8 cellular contexts compared by ENCODE assay signal in the genomic region with DNA sequence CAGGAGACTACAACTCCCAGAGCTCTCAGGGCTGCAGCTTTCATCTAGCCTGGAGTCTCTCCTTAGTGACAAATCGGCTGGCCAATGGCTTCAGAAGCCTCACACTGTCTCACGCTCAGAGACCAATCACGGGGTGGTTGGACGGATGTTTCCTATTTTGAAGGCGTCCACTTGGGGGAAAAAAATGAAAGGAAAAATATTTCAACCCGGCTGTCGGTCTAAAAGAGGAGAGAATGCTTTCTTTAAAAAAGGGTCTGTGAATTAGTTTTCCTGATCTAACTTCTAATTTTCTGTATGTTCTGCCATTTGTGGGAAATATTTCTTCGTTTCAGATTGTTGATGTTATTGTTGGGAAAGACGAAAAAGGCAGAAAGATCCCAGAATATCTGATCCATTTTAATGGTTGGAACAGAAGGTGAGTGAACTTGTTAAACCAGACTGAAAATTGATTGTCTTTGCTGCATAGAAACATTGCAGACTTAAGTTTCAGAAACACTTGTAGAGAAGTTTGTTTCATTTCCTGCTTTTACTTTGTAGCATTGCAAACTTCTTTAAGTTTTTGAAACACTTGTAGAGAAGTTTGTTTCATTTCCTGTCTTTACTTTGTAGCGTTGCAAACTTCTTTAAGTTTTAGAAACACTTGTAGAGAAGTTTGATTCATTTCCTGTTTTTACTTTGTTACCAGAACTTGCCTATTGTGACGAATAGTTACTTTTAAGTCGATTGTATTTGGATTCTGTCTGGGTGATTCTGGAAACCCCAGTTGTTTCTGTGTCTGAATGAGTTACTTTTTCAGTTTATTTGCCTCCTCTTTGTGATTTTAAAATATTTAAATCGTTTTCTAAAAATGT. TPM values are rescaled to one million over a fixed set of nuclear protein-coding genes. Genes with fewer than 3 reads are reported as not detected.
DNase-seq lines count a peak whose midpoint lies in the region; ATAC-seq and TF ChIP-seq lines count a peak whose summit lies in the region.

No MANE protein-coding gene starts in this region.

- no peaks in the 10 kb centered on the region for H3K27me3 ChIP-seq in HAP-1 (ENCODE audit: low read depth)
- H3K27me3 ChIP-seq in Loucy (ENCODE audit: insufficient read depth, low read length, poor library complexity, severe bottlenecking): no peaks in the 10 kb centered on the region
- peaks cover 0 to 2% (median 2%) of the 10 kb centered on the region in 5 donors for H3K27me3 ChIP-seq in subcutaneous abdominal adipose tissue (ENCODE audit: control insufficient read depth in 5 of 5, insufficient read depth in 4 of 5, low read length in 5 of 5)

- in situ Hi-C loops in HAP-1 (cut with MboI; ENCODE audit: low sequenced_read_pairs): loop anchor here (25.0 kb wide), 1 partner anchor 1572 kb away; no protein-coding TSS in a partner anchor

- intact Hi-C loops in natural killer cell (cut with micrococcal nuclease): loop anchor here (1.0 kb wide), 1 partner anchor 648 kb away; a partner anchor contains a TSS

- ATAC-seq in natural killer cell: peak; percentile 79 to 90 (median 79)

- no peaks in the 10 kb centered on the region for H3K9me3 Mint-ChIP-seq in natural killer cell

- no peak for TF ChIP-seq CTCF in Loucy (conservative IDR thresholded peaks at IDR 0.05; ENCODE audit: low read length)
- no peak for TF ChIP-seq CTCF in fibroblast of the aortic adventitia (IDR thresholded peaks at IDR 0.05; ENCODE audit: insufficient read depth, low read length)
- TF ChIP-seq CTCF in natural killer cell (IDR thresholded peaks at IDR 0.05): no peak

- H3K4me1 Mint-ChIP-seq in natural killer cell: peaks cover 23 to 27% of the 10 kb centered on the region in 2 donors

- H3K9ac ChIP-seq in ES-I3 (ENCODE audit: low read depth, low read length): peak overlapping the region; percentile 74
- peak overlapping the region; percentile 78 for H3K9ac ChIP-seq in Loucy (ENCODE audit: low read depth, low read length, poor library complexity, severe bottlenecking)
- H3K9ac ChIP-seq in subcutaneous abdominal adipose tissue (ENCODE audit: low read length in 5 of 5): peak overlapping the region in 4 of 5 donors; percentile 30 to 65 (median 45)

- peak overlapping the region; percentile 91 to 95 for H3K27ac Mint-ChIP-seq in natural killer cell

- peak overlapping the region; percentile 81 for H3K27ac ChIP-seq in subcutaneous abdominal adipose tissue (ENCODE audit: low read depth, low read length)

- H3K4me1 ChIP-seq in ES-I3 (ENCODE audit: insufficient read depth, low read length) (peaks cover 10% of the 10 kb centered on the region; the same call in 1 of the 2 replicates), HAP-1 (peaks cover 11% of the 10 kb centered on the region), Loucy (ENCODE audit: insufficient read depth, low read length, poor library complexity, severe bottlenecking) (peaks cover 5% of the 10 kb centered on the region), subcutaneous abdominal adipose tissue (ENCODE audit: control insufficient read depth in 5 of 5, insufficient read depth in 5 of 5, low read length in 5 of 5) (peaks cover 0 to 15% (median 13%) of the 10 kb centered on the region in 5 donors)

- H3K79me2 ChIP-seq in Loucy (ENCODE audit: insufficient read depth, low read length): peaks cover 13% of the 10 kb centered on the region; the same call in 1 of the 2 replicates

- H3K9me3 ChIP-seq in ES-I3 (ENCODE audit: control insufficient read depth, insufficient read depth, low read length): no peaks in the 10 kb centered on the region
- H3K9me3 ChIP-seq in HAP-1: no peaks in the 10 kb centered on the region
- H3K9me3 ChIP-seq in Loucy (ENCODE audit: insufficient read depth, low read depth, low read length): no peaks in the 10 kb centered on the region
- no peaks in the 10 kb centered on the region for H3K9me3 ChIP-seq in subcutaneous abdominal adipose tissue (ENCODE audit: control insufficient read depth in 5 of 5, low read length in 5 of 5)

- H3K4me2 ChIP-seq in Loucy (ENCODE audit: low read depth, low read length, poor library complexity, severe bottlenecking): peak overlapping the region; percentile 96

- H3K27me3 Mint-ChIP-seq in natural killer cell (ENCODE audit: low read depth in 2 of 2): no peaks in the 10 kb centered on the region

- DNase-seq in HAP-1 (ENCODE audit: low spot score in 2 of 2) (peak; percentile 90 to 91), RPMI8226 (peak; percentile 91), fibroblast of the aortic adventitia (ENCODE audit: low read depth) (peak; percentile 93), natural killer cell (peak; percentile 54)
- DNase-seq in activated effector memory CD4-positive, alpha-beta T cell treated with Interleukin-2 at 50 U/mL for 16 hours: peak; percentile 58

- peaks cover 6% of the 10 kb centered on the region for H3K36me3 Mint-ChIP-seq in natural killer cell

- H3K36me3 ChIP-seq in ES-I3 (ENCODE audit: insufficient read depth, low read length) (peaks cover 7% of the 10 kb centered on the region; the same call in 1 of the 2 replicates), HAP-1 (replicated peaks) (peaks cover 36% of the 10 kb centered on the region), Loucy (ENCODE audit: insufficient read depth, low read length) (peaks cover 17% of the 10 kb centered on the region; the same call in 1 of the 2 replicates), subcutaneous abdominal adipose tissue (ENCODE audit: control insufficient read depth in 5 of 5, insufficient read depth in 5 of 5, low read length in 5 of 5) (peaks cover 4 to 27% (median 25%) of the 10 kb centered on the region in 5 donors)

- peak overlapping the region; percentile 91 for H3K4me3 Mint-ChIP-seq in natural killer cell

- H2AFZ ChIP-seq in Loucy (ENCODE audit: low read length): peak overlapping the region; percentile 46

- H4K20me1 ChIP-seq in Loucy (ENCODE audit: insufficient read depth, low read length, poor library complexity, severe bottlenecking): no peaks in the 10 kb centered on the region

- no peaks in the 10 kb centered on the region for H3K9me2 ChIP-seq in Loucy (replicated peaks; ENCODE audit: low read depth, low read length)

- H3K4me3 ChIP-seq in HAP-1: peak overlapping the region; percentile 91
- H3K4me3 ChIP-seq in Loucy (ENCODE audit: low read length, poor library complexity, severe bottlenecking): peak overlapping the region; percentile 87
- H3K4me3 ChIP-seq in fibroblast of the aortic adventitia (ENCODE audit: low read depth, low read length): peak overlapping the region; percentile 81
- H3K4me3 ChIP-seq in subcutaneous abdominal adipose tissue (ENCODE audit: low read depth in 1 of 5, low read length in 5 of 5): peak overlapping the region; percentile 65 to 80 (median 74)

- no peaks in the 10 kb centered on the region for H3F3A ChIP-seq in Loucy (ENCODE audit: low read depth)

RNA-seq across cellular contexts. Expression of a gene that starts 1.6 kb away (rescaled TPM):
- 29.4 and 35.2 TPM in 2 replicates for total RNA-seq in fibroblast of the aortic adventitia (ENCODE audit: low replicate concordance)
- total RNA-seq in natural killer cell: 10 to 100 TPM; 63.0 to 64.9 (median 63.3) TPM

Comparison
In these comparisons a context has a peak if more than half of its experiments do, and no peak if none do; other contexts are left out.
1. Peak in every context shown above with its lines: DNase-seq, ATAC-seq, H3K4me3 ChIP-seq and H3K27ac ChIP-seq.